In genomic region chr7:151876112-151876898, GRCh38 we compare ENCODE assay signal across 8 cellular contexts. TPM values are rescaled to one million over a fixed set of nuclear protein-coding genes. Genes with fewer than 3 reads are reported as not detected.
DNase-seq lines count a peak whose midpoint lies in the region; ATAC-seq lines count a peak whose summit lies in the region.

No MANE protein-coding gene starts in this region.

- H3K36me3 ChIP-seq in esophagus (ENCODE audit: control insufficient read depth in 2 of 2, insufficient read depth in 2 of 2, low read length in 1 of 2), result no peaks in the 10 kb centered on the region

- ATAC-seq in GM21528 (IDR thresholded peaks at IDR 0.05; ENCODE audit: low FRiP score, unreplicated experiment) (peak; percentile 37), naive B cell (ENCODE audit: low read depth in 2 of 2) (peak; percentile 53 to 56), GM21786 (IDR thresholded peaks at IDR 0.05; ENCODE audit: unreplicated experiment) (no peak)

- peaks cover 18 to 28% (median 19%) of the 10 kb centered on the region in 3 donors for H3K4me1 Mint-ChIP-seq in naive B cell

- peak; percentile 78 for DNase-seq in Ammon's horn (ENCODE audit: low spot score)
- peak; percentile 92 for DNase-seq in NCI-H69 (lab: John Stamatoyannopoulos, UW)
- DNase-seq in activated T-cell treated with anti-CD3 and anti-CD28 coated beads for 4 hours, result peak; percentile 55
- peak; percentile 63 for DNase-seq in naive B cell
- DNase-seq in stimulated activated CD8-positive, alpha-beta memory T cell treated with anti-CD3 and anti-CD28 coated beads, Interleukin-7, amount 100 ng/mL, for 24 hours (ENCODE audit: low read depth), result peak; percentile 30

- peak overlapping the region; percentile 95 to 99 (median 98) for H3K4me3 Mint-ChIP-seq in naive B cell

- H3K27me3 Mint-ChIP-seq in naive B cell, result no peaks in the 10 kb centered on the region

- no peaks in the 10 kb centered on the region for H3K9me3 Mint-ChIP-seq in naive B cell

- H3K4me3 ChIP-seq in esophagus (ENCODE audit: low read depth in 1 of 2, low read length in 2 of 2), result peak overlapping the region; percentile 62 to 74

- H3K4me1 ChIP-seq in esophagus (ENCODE audit: control insufficient read depth in 2 of 2, insufficient read depth in 2 of 2, low read length in 1 of 2), result peaks cover 0 to 11% of the 10 kb centered on the region in 2 donors

- no peaks in the 10 kb centered on the region for H3K36me3 Mint-ChIP-seq in naive B cell

- peak overlapping the region; percentile 75 to 82 for H3K27ac ChIP-seq in esophagus (ENCODE audit: low read depth in 2 of 2, low read length in 1 of 2)

- 0 to 1% methylated on average over 75 to 84 of the region's 84 CpGs for WGBS in esophagus, 2 donors

- H3K27me3 ChIP-seq in esophagus (ENCODE audit: control insufficient read depth in 1 of 2, insufficient read depth in 2 of 2, low read length in 2 of 2), result no peaks in the 10 kb centered on the region

- H3K27ac Mint-ChIP-seq in naive B cell, result peak overlapping the region; percentile 90 to 98 (median 96)

- no peaks in the 10 kb centered on the region for H3K9me3 ChIP-seq in esophagus (ENCODE audit: control insufficient read depth in 2 of 2, insufficient read depth in 1 of 2, low read depth in 1 of 2, low read length in 1 of 2)

RNA-seq across cellular contexts. Expression of gene PRKAG2, which starts 0.6 kb away (rescaled TPM):
- 10 to 100 TPM in 1 of 2 donors, 1 to 10 TPM in 1; 9.0 to 11.2 TPM for polyA plus RNA-seq in esophagus
- 10 to 100 TPM; 16.2 to 25.4 (median 20.0) TPM for polyA plus RNA-seq in naive B cell (ENCODE audit: low read depth in 6 of 6)

Comparison
In these comparisons a context has a peak if more than half of its experiments do, and no peak if none do; other contexts are left out.
1. DNase-seq: peak in every context shown above with its lines; median percentile 92 in NCI-H69; 78 in Ammon's horn; 63 in naive B cell; 55 in activated T-cell treated with anti-CD3 and anti-CD28 coated beads for 4 hours; 30 in stimulated activated CD8-positive, alpha-beta memory T cell treated with anti-CD3 and anti-CD28 coated beads, Interleukin-7, amount 100 ng/mL, for 24 hours.